ENCODE assay signal across 9 cellular contexts in the genomic region with DNA sequence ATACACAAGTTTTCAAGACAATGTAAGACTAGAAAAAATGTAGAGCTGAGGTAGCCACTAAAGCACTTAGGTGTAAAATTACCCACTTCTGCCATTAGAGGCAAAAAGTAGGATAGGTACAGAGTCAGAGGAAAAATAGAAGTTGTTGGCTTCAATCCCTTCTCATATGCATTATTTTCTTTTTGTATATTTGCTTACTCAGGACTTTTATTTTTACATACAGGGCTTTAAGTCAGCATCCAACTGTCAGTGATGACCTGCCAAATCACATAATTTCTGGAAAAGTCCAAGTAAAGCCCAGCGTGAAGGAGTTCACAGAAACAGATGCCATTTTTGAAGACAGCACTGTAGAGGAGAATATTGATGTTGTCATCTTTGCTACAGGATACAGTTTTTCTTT.
"Had no signal": no experiment of that assay in that cellular context is flagged by ENCODE, and none has a peak within 500 bp of the region (broad histone marks: within the 10 kb centered on the region; RNA-seq: fewer than 3 reads in every experiment).

No MANE protein-coding gene starts in this region.

- H3K4me2 ChIP-seq: KMS-11 had no signal

- H2AFZ ChIP-seq: GM23248 had no signal

- H3K27ac ChIP-seq: GM23248, KMS-11 had no signal

- DNase-seq: GM23248, GOT3, H9, HCEC 1CT, Karpas-422, KBM-7 had no signal

- H3K4me3 ChIP-seq: GM23248 had no signal

- FAIRE-seq: H54, HTR-8/SVneo had no signal

- H3K9ac ChIP-seq: GM23248, KMS-11 had no signal
